In genomic region chr19:44220761-44221160, GRCh38 we compare ENCODE assay signal across 1 cellular context. TPM values are rescaled to one million over a fixed set of nuclear protein-coding genes. Genes with fewer than 3 reads are reported as not detected.
"Had no signal": no experiment of that assay in that cellular context is flagged by ENCODE, and none has a peak within 500 bp of the region (broad histone marks: within the 10 kb centered on the region; RNA-seq: fewer than 3 reads in every experiment).

No MANE protein-coding gene starts in this region.

RNA-seq across cellular contexts. Expression of gene ZNF233, which starts 38.9 kb away (rescaled TPM):
- total RNA-seq: MCF 10A had no signal
